15 cellular contexts compared by ENCODE assay signal in genomic region chr15:99426431-99427105, GRCh38.
DNase-seq lines count a peak whose midpoint lies in the region; ATAC-seq and TF ChIP-seq lines count a peak whose summit lies in the region.
"Had no signal": no experiment of that assay in that cellular context is flagged by ENCODE, and none has a peak within 500 bp of the region (broad histone marks: within the 10 kb centered on the region; RNA-seq: fewer than 3 reads in every experiment).

No MANE protein-coding gene starts in this region.

- BruUV-seq in OCI-LY7 (replicated peaks; lab: Mats Ljungman, UMichigan), result no TSS peak

- no peaks in the 10 kb centered on the region for H3K27me3 Mint-ChIP-seq in activated naive CD4-positive, alpha-beta T cell treated with anti-CD3 and anti-CD28 coated beads, Interleukin-2, amount 50 U/mL, for 24 hours
- no peaks in the 10 kb centered on the region for H3K27me3 Mint-ChIP-seq in naive thymus-derived CD8-positive, alpha-beta T cell
- H3K27me3 Mint-ChIP-seq: B cell had no signal

- TF ChIP-seq EP300 in upper lobe of left lung (IDR thresholded peaks at IDR 0.05), result no peak

- H3K79me2 ChIP-seq in OCI-LY7 (ENCODE audit: insufficient read depth, low read depth, low read length), result no peaks in the 10 kb centered on the region

- TF ChIP-seq CTCF in colonic mucosa (IDR thresholded peaks at IDR 0.05) (no peak), upper lobe of left lung (IDR thresholded peaks at IDR 0.05) (no peak), OCI-LY7 (conservative IDR thresholded peaks at IDR 0.05; ENCODE audit: low read length) (no peak)

- TF ChIP-seq POLR2A in upper lobe of left lung (IDR thresholded peaks at IDR 0.05), result no peak

- no peaks in the 10 kb centered on the region for H4K20me1 ChIP-seq in OCI-LY7 (ENCODE audit: insufficient read depth, low read length)

- H3K27ac ChIP-seq in colonic mucosa, result no peak overlapping the region
- H3K27ac ChIP-seq in upper lobe of left lung, result peak overlapping the region; percentile 84 to 92 (median 91)
- no peak overlapping the region for H3K27ac ChIP-seq in OCI-LY7 (ENCODE audit: low read depth, low read length, poor library complexity, severe bottlenecking)
- H3K27ac ChIP-seq: GM23248, KMS-11 had no signal

- intact Hi-C loops in colonic mucosa (cut with DNase I), result no loop called here
- intact Hi-C loops in OCI-LY7 (cut with micrococcal nuclease; ENCODE audit: unreplicated experiment), result no loop called here

- CTCF ChIA-PET in OCI-LY7 (lab: Charles Lee; ENCODE audit: unreplicated experiment), result no interaction called here

- peak overlapping the region; percentile 11 for H3K4me3 Mint-ChIP-seq in activated naive CD4-positive, alpha-beta T cell treated with anti-CD3 and anti-CD28 coated beads, Interleukin-2, amount 50 U/mL, for 24 hours
- peak overlapping the region in 4 of 10 donors; percentile 11 to 80 (median 30) for H3K4me3 Mint-ChIP-seq in naive thymus-derived CD8-positive, alpha-beta T cell
- H3K4me3 Mint-ChIP-seq: B cell had no signal

- H3K9ac ChIP-seq in colonic mucosa (ENCODE audit: low read depth in 2 of 2, low read length in 2 of 2), result peak overlapping the region in 1 of 2 donors; percentile 3
- H3K9ac ChIP-seq: KMS-11 had no signal

- no peaks in the 10 kb centered on the region for H3K36me3 ChIP-seq in colonic mucosa
- H3K36me3 ChIP-seq in upper lobe of left lung, result no peaks in the 10 kb centered on the region
- H3K36me3 ChIP-seq in OCI-LY7 (ENCODE audit: insufficient read depth, low read length), result no peaks in the 10 kb centered on the region

- H3K4me2 ChIP-seq in OCI-LY7 (ENCODE audit: low read length), result no peak overlapping the region
- H3K4me2 ChIP-seq: KMS-11 had no signal

- H2AFZ ChIP-seq in OCI-LY7 (ENCODE audit: low read length), result no peak overlapping the region
- H2AFZ ChIP-seq: GM23248 had no signal

- H3K27ac Mint-ChIP-seq in activated naive CD4-positive, alpha-beta T cell treated with anti-CD3 and anti-CD28 coated beads, Interleukin-2, amount 50 U/mL, for 24 hours, result no peak overlapping the region
- H3K27ac Mint-ChIP-seq in naive thymus-derived CD8-positive, alpha-beta T cell, result peak overlapping the region in 8 of 10 donors; percentile 79 to 96 (median 90)
- H3K27ac Mint-ChIP-seq: B cell had no signal

- H3K4me3 ChIP-seq in colonic mucosa (no peak overlapping the region), upper lobe of left lung (no peak overlapping the region), OCI-LY7 (ENCODE audit: low read depth, low read length, poor library complexity, severe bottlenecking) (no peak overlapping the region)
- H3K4me3 ChIP-seq: GM23248 had no signal

- peaks cover 2% of the 10 kb centered on the region for H3K36me3 Mint-ChIP-seq in activated naive CD4-positive, alpha-beta T cell treated with anti-CD3 and anti-CD28 coated beads, Interleukin-2, amount 50 U/mL, for 24 hours
- H3K36me3 Mint-ChIP-seq in naive thymus-derived CD8-positive, alpha-beta T cell, result no peaks in the 10 kb centered on the region

- no peak for DNase-seq in activated naive CD4-positive, alpha-beta T cell (lab: John Stamatoyannopoulos, UW)
- DNase-seq in colonic mucosa (peak; percentile 59), upper lobe of left lung (peak in 1 of 2 donors; percentile 19), OCI-LY7 (ENCODE audit: low spot score) (no peak), SKM-1 treated with dmso at 0.1 percent for 144 hours (lab: John Stamatoyannopoulos, UW; ENCODE audit: unreplicated experiment) (no peak)
- DNase-seq in naive thymus-derived CD8-positive, alpha-beta T cell, result no peak
- DNase-seq: central memory CD4-positive, alpha-beta T cell; DND-41; GM23248; NCI-H1694 treated with DMSO at 0.1 percent for 48 hours; occipital lobe had no signal

- peaks cover 67% of the 10 kb centered on the region for H3K4me1 Mint-ChIP-seq in activated naive CD4-positive, alpha-beta T cell treated with anti-CD3 and anti-CD28 coated beads, Interleukin-2, amount 50 U/mL, for 24 hours
- H3K4me1 Mint-ChIP-seq in naive thymus-derived CD8-positive, alpha-beta T cell, result peaks cover 34 to 76% (median 70%) of the 10 kb centered on the region in 4 donors

- H3K9me2 ChIP-seq in OCI-LY7 (ENCODE audit: insufficient read depth, low read length), result no peaks in the 10 kb centered on the region

- WGBS in upper lobe of left lung, 2 donors, result 89 to 95% methylated on average over 20 to 26 of the region's 26 CpGs

- H3K27me3 ChIP-seq in colonic mucosa (no peaks in the 10 kb centered on the region), upper lobe of left lung (no peaks in the 10 kb centered on the region)

- ATAC-seq in naive thymus-derived CD8-positive, alpha-beta T cell, result no peak
- ATAC-seq in upper lobe of left lung (ENCODE audit: low FRiP score in 2 of 2), result no peak
- ATAC-seq in HG03378 (IDR thresholded peaks at IDR 0.05; ENCODE audit: unreplicated experiment), result no peak

- H3K4me1 ChIP-seq in colonic mucosa (peaks cover 8% of the 10 kb centered on the region), upper lobe of left lung (peaks cover 26 to 29% (median 27%) of the 10 kb centered on the region in 4 donors), OCI-LY7 (ENCODE audit: insufficient read depth, low read length, poor library complexity, severe bottlenecking) (no peaks in the 10 kb centered on the region)

- no peaks in the 10 kb centered on the region for H3K9me3 Mint-ChIP-seq in activated naive CD4-positive, alpha-beta T cell treated with anti-CD3 and anti-CD28 coated beads, Interleukin-2, amount 50 U/mL, for 24 hours
- no peaks in the 10 kb centered on the region for H3K9me3 Mint-ChIP-seq in naive thymus-derived CD8-positive, alpha-beta T cell

- POLR2A ChIA-PET in naive thymus-derived CD8-positive, alpha-beta T cell (lab: Charles Lee), result interaction anchor here (1.7 to 5.9 kb wide), 3 partner anchors 12 to 17 kb away, joined by 3 to 35 read pairs (median 5); no protein-coding TSS in a partner anchor
- POLR2A ChIA-PET in OCI-LY7 (lab: Charles Lee), result no interaction called here

- H3K9me3 ChIP-seq in colonic mucosa (no peaks in the 10 kb centered on the region), upper lobe of left lung (no peaks in the 10 kb centered on the region), OCI-LY7 (ENCODE audit: low read length) (no peaks in the 10 kb centered on the region)

Comparison
In these comparisons a context has a peak if more than half of its experiments do, and no peak if none do; other contexts are left out.
1. H3K27ac ChIP-seq: peak in upper lobe of left lung (4 of 4); none in colonic mucosa (single experiment) and OCI-LY7 (single experiment).